In the genomic region with DNA sequence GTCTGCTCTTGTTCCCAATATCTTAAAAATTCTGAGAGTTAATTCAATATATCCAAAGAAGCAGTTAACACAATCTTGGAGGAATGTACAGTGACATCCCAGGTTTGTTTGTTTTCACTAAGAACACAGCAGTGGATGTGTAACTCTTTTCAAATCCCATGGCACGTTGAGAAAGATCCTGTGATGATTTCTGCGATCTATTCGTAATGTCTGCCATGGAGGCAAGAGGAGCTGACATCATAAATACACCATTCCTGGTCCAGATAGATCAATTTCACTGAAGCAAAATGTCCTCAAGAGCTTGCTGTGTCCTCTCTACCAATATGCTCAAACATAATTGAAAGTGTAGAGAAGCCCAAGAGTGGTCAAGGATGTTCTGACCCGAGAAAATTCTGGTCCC, we compare ENCODE assay signal across 38 cellular contexts.
"Had no signal": no experiment of that assay in that cellular context is flagged by ENCODE, and none has a peak within 500 bp of the region (broad histone marks: within the 10 kb centered on the region; RNA-seq: fewer than 3 reads in every experiment).

No MANE protein-coding gene starts in this region.

- H3K4me1 ChIP-seq: ascending aorta had no signal

- H3K4me3 ChIP-seq: ascending aorta, cardiac muscle cell had no signal

- H3K27me3 ChIP-seq: ascending aorta, cardiac muscle cell had no signal

- H3K4me3 Mint-ChIP-seq: activated B cell treated with CpG ODN at 0.5 μM for 24 hours; activated CD4-positive, alpha-beta memory T cell treated with anti-CD3 and anti-CD28 coated beads, Interleukin-2, amount 10 ng/mL, durations not matched to agents 7 days and 5 days; activated CD4-positive, alpha-beta T cell treated with anti-CD3 and anti-CD28 coated beads for 36 hours; activated CD4-positive, alpha-beta T cell treated with anti-CD3 and anti-CD28 coated beads, Interleukin-2, amount 10 ng/mL, durations not matched to agents 7 days and 5 days; activated CD8-positive, alpha-beta memory T cell treated with anti-CD3 and anti-CD28 coated beads, Interleukin-2, amount 10 ng/mL, durations not matched to agents 7 days and 5 days; activated CD8-positive, alpha-beta T cell treated with anti-CD3 and anti-CD28 coated beads, Interleukin-2, amount 10 ng/mL, durations not matched to agents 7 days and 5 days; activated naive CD4-positive, alpha-beta T cell treated with anti-CD3 and anti-CD28 coated beads, Interleukin-2, amount 10 ng/mL, durations not matched to agents 7 days and 5 days; activated naive CD4-positive, alpha-beta T cell treated with anti-CD3 and anti-CD28 coated beads, Interleukin-2, amount 50 U/mL, for 24 hours; activated naive CD8-positive, alpha-beta T cell; activated naive CD8-positive, alpha-beta T cell treated with anti-CD3 and anti-CD28 coated beads, Interleukin-2, amount 10 ng/mL, durations not matched to agents 7 days and 5 days; activated naive CD8-positive, alpha-beta T cell treated with anti-CD3 and anti-CD28 coated beads, Interleukin-2, amount 50 U/mL, for 24 hours; activated T-cell treated with anti-CD3 and anti-CD28 coated beads, Interleukin-2, amount 50 U/mL, for 24 hours; brain; central memory CD8-positive, alpha-beta T cell; T-helper 1 cell treated with Interleukin-12 subunit alpha and Interleukin-12 subunit beta and Interleukin-4 antibody, amounts not matched to agents 30 μg/mL and 1 μg/mL, for 36 hours; T-helper 2 cell treated with Interferon-gamma antibody and Interleukin-4, amounts not matched to agents 5 μg/mL and 100 μg/mL, for 36 hours had no signal

- H3K27ac Mint-ChIP-seq: activated B cell treated with CpG ODN at 0.5 μM for 24 hours; activated CD4-positive, alpha-beta memory T cell treated with anti-CD3 and anti-CD28 coated beads, Interleukin-2, amount 10 ng/mL, durations not matched to agents 7 days and 5 days; activated CD4-positive, alpha-beta T cell treated with anti-CD3 and anti-CD28 coated beads for 36 hours; activated CD4-positive, alpha-beta T cell treated with anti-CD3 and anti-CD28 coated beads, Interleukin-2, amount 10 ng/mL, durations not matched to agents 7 days and 5 days; activated CD8-positive, alpha-beta memory T cell treated with anti-CD3 and anti-CD28 coated beads, Interleukin-2, amount 10 ng/mL, durations not matched to agents 7 days and 5 days; activated CD8-positive, alpha-beta T cell treated with anti-CD3 and anti-CD28 coated beads, Interleukin-2, amount 10 ng/mL, durations not matched to agents 7 days and 5 days; activated naive CD4-positive, alpha-beta T cell treated with anti-CD3 and anti-CD28 coated beads, Interleukin-2, amount 10 ng/mL, durations not matched to agents 7 days and 5 days; activated naive CD4-positive, alpha-beta T cell treated with anti-CD3 and anti-CD28 coated beads, Interleukin-2, amount 50 U/mL, for 24 hours; activated naive CD8-positive, alpha-beta T cell; activated naive CD8-positive, alpha-beta T cell treated with anti-CD3 and anti-CD28 coated beads, Interleukin-2, amount 10 ng/mL, durations not matched to agents 7 days and 5 days; activated naive CD8-positive, alpha-beta T cell treated with anti-CD3 and anti-CD28 coated beads, Interleukin-2, amount 50 U/mL, for 24 hours; activated T-cell treated with anti-CD3 and anti-CD28 coated beads, Interleukin-2, amount 50 U/mL, for 24 hours; activated T-helper 2 cell treated with anti-CD3 and anti-CD28 coated beads, Interferon-gamma antibody, Interleukin-2, Interleukin-4, amounts not matched to agents 10 μg/mL and 5 μg/mL and 100 μg/mL, durations not matched to agents 14 hours and 24 hours and 36 hours; brain; T-helper 1 cell treated with Interleukin-12 subunit alpha and Interleukin-12 subunit beta and Interleukin-4 antibody, amounts not matched to agents 30 μg/mL and 1 μg/mL, for 36 hours; T-helper 2 cell treated with Interferon-gamma antibody and Interleukin-4, amounts not matched to agents 5 μg/mL and 100 μg/mL, for 36 hours had no signal

- H3K27ac ChIP-seq: ascending aorta, cardiac muscle cell, VCaP had no signal

- H3K36me3 Mint-ChIP-seq: activated naive CD4-positive, alpha-beta T cell treated with anti-CD3 and anti-CD28 coated beads, Interleukin-2, amount 10 ng/mL, durations not matched to agents 7 days and 5 days had no signal

- FAIRE-seq: bronchial epithelial cell, TTC549 had no signal

- H3K9me3 Mint-ChIP-seq: activated B cell treated with CpG ODN at 0.5 μM for 24 hours; activated naive CD4-positive, alpha-beta T cell treated with anti-CD3 and anti-CD28 coated beads, Interleukin-2, amount 50 U/mL, for 24 hours; activated naive CD8-positive, alpha-beta T cell treated with anti-CD3 and anti-CD28 coated beads, Interleukin-2, amount 10 ng/mL, durations not matched to agents 7 days and 5 days; activated naive CD8-positive, alpha-beta T cell treated with anti-CD3 and anti-CD28 coated beads, Interleukin-2, amount 50 U/mL, for 24 hours; activated T-helper 2 cell treated with anti-CD3 and anti-CD28 coated beads, Interferon-gamma antibody, Interleukin-2, Interleukin-4, amounts not matched to agents 10 μg/mL and 5 μg/mL and 100 μg/mL, durations not matched to agents 14 hours and 24 hours and 36 hours; central memory CD8-positive, alpha-beta T cell; T-helper 2 cell treated with Interferon-gamma antibody and Interleukin-4, amounts not matched to agents 5 μg/mL and 100 μg/mL, for 36 hours had no signal

- H3K4me1 Mint-ChIP-seq: activated B cell treated with CpG ODN at 0.5 μM for 24 hours; activated CD4-positive, alpha-beta memory T cell treated with anti-CD3 and anti-CD28 coated beads, Interleukin-2, amount 10 ng/mL, durations not matched to agents 7 days and 5 days; activated CD4-positive, alpha-beta T cell treated with anti-CD3 and anti-CD28 coated beads for 36 hours; activated CD4-positive, alpha-beta T cell treated with anti-CD3 and anti-CD28 coated beads, Interleukin-2, amount 10 ng/mL, durations not matched to agents 7 days and 5 days; activated CD8-positive, alpha-beta memory T cell treated with anti-CD3 and anti-CD28 coated beads, Interleukin-2, amount 10 ng/mL, durations not matched to agents 7 days and 5 days; activated naive CD4-positive, alpha-beta T cell treated with anti-CD3 and anti-CD28 coated beads, Interleukin-2, amount 10 ng/mL, durations not matched to agents 7 days and 5 days; activated naive CD4-positive, alpha-beta T cell treated with anti-CD3 and anti-CD28 coated beads, Interleukin-2, amount 50 U/mL, for 24 hours; activated naive CD8-positive, alpha-beta T cell treated with anti-CD3 and anti-CD28 coated beads, Interleukin-2, amount 10 ng/mL, durations not matched to agents 7 days and 5 days; activated naive CD8-positive, alpha-beta T cell treated with anti-CD3 and anti-CD28 coated beads, Interleukin-2, amount 50 U/mL, for 24 hours; brain; central memory CD8-positive, alpha-beta T cell had no signal

- H3K9me3 ChIP-seq: ascending aorta had no signal

- ATAC-seq: activated CD4-positive, alpha-beta T cell treated with anti-CD3 and anti-CD28 coated beads for 36 hours; activated CD8-positive, alpha-beta memory T cell treated with anti-CD3 and anti-CD28 coated beads, Interleukin-2, amount 10 ng/mL, durations not matched to agents 7 days and 5 days; activated CD8-positive, alpha-beta T cell treated with anti-CD3 and anti-CD28 coated beads, Interleukin-2, amount 10 ng/mL, durations not matched to agents 7 days and 5 days; activated naive CD8-positive, alpha-beta T cell treated with anti-CD3 and anti-CD28 coated beads, Interleukin-2, amount 50 U/mL, for 24 hours had no signal

- DNase-seq: activated B cell treated with CpG ODN at 0.5 μM for 24 hours; activated CD4-positive, alpha-beta memory T cell treated with anti-CD3 and anti-CD28 coated beads, Interleukin-2, amount 10 ng/mL, durations not matched to agents 7 days and 5 days; activated CD4-positive, alpha-beta T cell treated with anti-CD3 and anti-CD28 coated beads for 1 hour; activated CD4-positive, alpha-beta T cell treated with anti-CD3 and anti-CD28 coated beads for 36 hours; activated CD4-positive, alpha-beta T cell treated with anti-CD3 and anti-CD28 coated beads for 48 hours; activated CD4-positive, alpha-beta T cell treated with anti-CD3 and anti-CD28 coated beads, Interleukin-2, amount 10 ng/mL, durations not matched to agents 7 days and 5 days; activated CD4-positive, alpha-beta T cell treated with anti-CD3 and anti-CD28 coated beads, Interleukin-2, amount 50 U/mL, for 48 hours; activated CD8-positive, alpha-beta memory T cell treated with anti-CD3 and anti-CD28 coated beads for 24 hours; activated CD8-positive, alpha-beta memory T cell treated with anti-CD3 and anti-CD28 coated beads, Interleukin-2, amount 10 ng/mL, durations not matched to agents 7 days and 5 days; activated CD8-positive, alpha-beta memory T cell treated with anti-CD3 and anti-CD28 coated beads, Interleukin-2, amount 50 U/mL, for 48 hours; activated CD8-positive, alpha-beta T cell treated with anti-CD3 and anti-CD28 coated beads, Interleukin-2, amount 10 ng/mL, durations not matched to agents 7 days and 5 days; activated effector memory CD4-positive, alpha-beta T cell treated with Interleukin-2 at 50 U/mL for 16 hours; activated gamma-delta T cell; activated naive CD4-positive, alpha-beta T cell treated with anti-CD3 and anti-CD28 coated beads, Interleukin-2, amount 10 ng/mL, durations not matched to agents 7 days and 5 days; activated naive CD4-positive, alpha-beta T cell treated with Interleukin-2 at 50 U/mL for 16 hours; activated naive CD8-positive, alpha-beta T cell treated with anti-CD3 and anti-CD28 coated beads, Interleukin-2, amount 10 ng/mL, durations not matched to agents 7 days and 5 days; activated naive CD8-positive, alpha-beta T cell treated with anti-CD3 and anti-CD28 coated beads, Interleukin-2, amount 50 U/mL, for 24 hours; activated T-cell treated with anti-CD3 and anti-CD28 coated beads, Interleukin-2, amount 50 U/mL, for 24 hours; activated T-cell treated with anti-CD3 and anti-CD28 coated beads, Interleukin-2, amount 50 U/mL, for 48 hours; amygdala; anterior cingulate cortex; caudate nucleus; cerebellar nuclear complex; T-helper 1 cell; T-helper 2 cell; T-helper 9 cell had no signal

- H3K36me3 ChIP-seq: ascending aorta, cardiac muscle cell had no signal

- H3K27me3 Mint-ChIP-seq: activated B cell treated with CpG ODN at 0.5 μM for 24 hours; activated CD4-positive, alpha-beta memory T cell treated with anti-CD3 and anti-CD28 coated beads, Interleukin-2, amount 10 ng/mL, durations not matched to agents 7 days and 5 days; activated CD4-positive, alpha-beta T cell treated with anti-CD3 and anti-CD28 coated beads for 36 hours; activated CD4-positive, alpha-beta T cell treated with anti-CD3 and anti-CD28 coated beads, Interleukin-2, amount 10 ng/mL, durations not matched to agents 7 days and 5 days; activated CD8-positive, alpha-beta memory T cell treated with anti-CD3 and anti-CD28 coated beads, Interleukin-2, amount 10 ng/mL, durations not matched to agents 7 days and 5 days; activated naive CD4-positive, alpha-beta T cell treated with anti-CD3 and anti-CD28 coated beads, Interleukin-2, amount 10 ng/mL, durations not matched to agents 7 days and 5 days; activated naive CD4-positive, alpha-beta T cell treated with anti-CD3 and anti-CD28 coated beads, Interleukin-2, amount 50 U/mL, for 24 hours; activated naive CD8-positive, alpha-beta T cell; activated naive CD8-positive, alpha-beta T cell treated with anti-CD3 and anti-CD28 coated beads, Interleukin-2, amount 10 ng/mL, durations not matched to agents 7 days and 5 days; activated naive CD8-positive, alpha-beta T cell treated with anti-CD3 and anti-CD28 coated beads, Interleukin-2, amount 50 U/mL, for 24 hours; activated T-cell treated with anti-CD3 and anti-CD28 coated beads, Interleukin-2, amount 50 U/mL, for 24 hours; brain; central memory CD8-positive, alpha-beta T cell had no signal
